In genomic region chr1:101288491-101288944, GRCh38 we compare ENCODE assay signal across 8 cellular contexts. TPM values are rescaled to one million over a fixed set of nuclear protein-coding genes. Genes with fewer than 3 reads are reported as not detected.
DNase-seq lines count a peak whose midpoint lies in the region; ATAC-seq, FAIRE-seq and TF ChIP-seq lines count a peak whose summit lies in the region.

No MANE protein-coding gene starts in this region.

- no peaks in the 10 kb centered on the region for H3K9me3 ChIP-seq in HAP-1
- no peaks in the 10 kb centered on the region for H3K9me3 ChIP-seq in T-helper 17 cell (ENCODE audit: control insufficient read depth, low read length, poor library complexity, severe bottlenecking)
- no peaks in the 10 kb centered on the region for H3K9me3 ChIP-seq in hepatocyte (ENCODE audit: low read depth)
- no peaks in the 10 kb centered on the region for H3K9me3 ChIP-seq in small intestine (ENCODE audit: control insufficient read depth, low read depth)

- no peaks in the 10 kb centered on the region for H4K20me1 ChIP-seq in hepatocyte (ENCODE audit: insufficient read depth, poor library complexity, severe bottlenecking)

- no peaks in the 10 kb centered on the region for H3K9me2 ChIP-seq in hepatocyte (replicated peaks; ENCODE audit: insufficient read depth)

- H3K4me2 ChIP-seq in hepatocyte = peak overlapping the region; percentile 51

- 16% methylated on average over 4 of the region's 4 CpGs for WGBS in hepatocyte (ENCODE audit: low lambda C conversion rate, missing lambda C conversion rate)
- WGBS in small intestine, 3 donors = 8 to 24% (median 24%) methylated on average over 4 of the region's 4 CpGs

- DNase-seq in HAP-1 (ENCODE audit: low spot score in 2 of 2) (peak; percentile 70 to 75), NCI-H1048 (lab: John Stamatoyannopoulos, UW) (peak; percentile 51), T-helper 17 cell (peak in 2 of 3 donors; percentile 39 to 54), astrocyte of the cerebellum (ENCODE audit: low read depth) (peak; percentile 78), hepatocyte (ENCODE audit: low spot score) (peak; percentile 92), small intestine (peak; percentile 79)

- H3K4me3 Mint-ChIP-seq in T-helper 17 cell = peak overlapping the region; percentile 69

- H3K4me3 ChIP-seq in HAP-1 (no peak overlapping the region), astrocyte of the cerebellum (ENCODE audit: low read depth, low read length) (no peak overlapping the region), hepatocyte (no peak overlapping the region), small intestine (ENCODE audit: low read depth in 1 of 2, low read length in 2 of 2) (no peak overlapping the region)

- H3K4me1 Mint-ChIP-seq in T-helper 17 cell = peaks cover 65% of the 10 kb centered on the region

- peak overlapping the region; percentile 3 for H3K27ac ChIP-seq in hepatocyte
- no peak overlapping the region for H3K27ac ChIP-seq in small intestine (ENCODE audit: low read depth in 1 of 2, low read length in 1 of 2)

- FAIRE-seq in G401.6 (lab: Jason Lieb, UNC) (peak; percentile 31), small intestine (lab: Jason Lieb, UNC) (no peak)

- H3K27me3 Mint-ChIP-seq in T-helper 17 cell = no peaks in the 10 kb centered on the region

- in situ Hi-C loops in HAP-1 (cut with MboI; ENCODE audit: low sequenced_read_pairs) (loop anchor here (5.0 kb wide), 1 partner anchor 361 kb away; no protein-coding TSS in a partner anchor), astrocyte of the cerebellum (cut with HindIII; ENCODE audit: low sequenced_read_pairs) (no loop called here)

- H3K36me3 Mint-ChIP-seq in T-helper 17 cell (ENCODE audit: low read depth) = no peaks in the 10 kb centered on the region

- no peak overlapping the region for H2AFZ ChIP-seq in hepatocyte

- H3K79me2 ChIP-seq in hepatocyte = no peaks in the 10 kb centered on the region

- peak; percentile 77 for ATAC-seq in T-helper 17 cell
- no peak for ATAC-seq in HG02571 (IDR thresholded peaks at IDR 0.05; ENCODE audit: unreplicated experiment)

- H3K27me3 ChIP-seq in HAP-1 (ENCODE audit: low read depth) = no peaks in the 10 kb centered on the region
- H3K27me3 ChIP-seq in hepatocyte = no peaks in the 10 kb centered on the region
- H3K27me3 ChIP-seq in small intestine (ENCODE audit: control insufficient read depth in 2 of 2, insufficient read depth in 2 of 2, low read length in 2 of 2) = peaks cover 0 to 4% of the 10 kb centered on the region in 2 donors

- H3K27ac Mint-ChIP-seq in T-helper 17 cell = peak overlapping the region; percentile 98

- H3K36me3 ChIP-seq in HAP-1 (replicated peaks) = no peaks in the 10 kb centered on the region
- no peaks in the 10 kb centered on the region for H3K36me3 ChIP-seq in hepatocyte (replicated peaks; ENCODE audit: insufficient read depth, low read depth)
- no peaks in the 10 kb centered on the region for H3K36me3 ChIP-seq in small intestine (ENCODE audit: control insufficient read depth in 2 of 2, insufficient read depth in 2 of 2, low read length in 2 of 2)

- H3K4me1 ChIP-seq in HAP-1 = peaks cover 9% of the 10 kb centered on the region
- H3K4me1 ChIP-seq in hepatocyte (ENCODE audit: insufficient read depth) = peaks cover 15% of the 10 kb centered on the region
- H3K4me1 ChIP-seq in small intestine (ENCODE audit: control insufficient read depth in 2 of 2, insufficient read depth in 1 of 2, low read depth in 1 of 2, low read length in 1 of 2) = no peaks in the 10 kb centered on the region

- TF ChIP-seq CTCF in astrocyte of the cerebellum (IDR thresholded peaks at IDR 0.05; ENCODE audit: low read depth, low read length, missing control alignments) = peak; percentile 90
- TF ChIP-seq CTCF in hepatocyte (IDR thresholded peaks at IDR 0.05; ENCODE audit: poor library complexity) = peak; percentile 99

RNA-seq across cellular contexts. Expression of gene S1PR1, which starts 51.7 kb away (rescaled TPM):
- total RNA-seq in T-helper 17 cell = 100 to 1,000 TPM; 157 to 226 TPM
- 8.7 and 9.3 TPM in 2 replicates for total RNA-seq in hepatocyte
- polyA plus RNA-seq in hepatocyte = 9.3 and 10.0 TPM in 2 replicates
- 10 to 100 TPM in 1 of 3 donors, 1 to 10 TPM in 1, under 1 TPM in 1; 0.45 to 42.4 (median 1.9) TPM for polyA plus RNA-seq in small intestine

Comparison
In these comparisons a context has a peak if more than half of its experiments do, and no peak if none do; other contexts are left out.
1. RNA of gene S1PR1, which starts 51.7 kb away (total RNA-seq): 157 to 226 TPM in T-helper 17 cell; 8.7 to 9.3 TPM in hepatocyte; every median in the first group is over 10 times any median in the second.
2. Peak in every context shown above with its lines, with median percentiles within 50 percentile points of each other: DNase-seq.